Comparison of ENCODE assay signal across 16 cellular contexts in genomic region chr10:10785627-10786333, GRCh38.
A peak's percentile ranks its signal among the peaks of the same experiment; 100 is the strongest.
DNase-seq lines count a peak whose midpoint lies in the region; ATAC-seq, FAIRE-seq and TF ChIP-seq lines count a peak whose summit lies in the region.
"Had no signal": no experiment of that assay in that cellular context is flagged by ENCODE, and none has a peak within 500 bp of the region (broad histone marks: within the 10 kb centered on the region; RNA-seq: fewer than 3 reads in every experiment).

No MANE protein-coding gene starts in this region.

- no peak for TF ChIP-seq CTCF in HEK293 (tag by site-specific recombination; IDR thresholded peaks at IDR 0.05)

- H3K4me3 Mint-ChIP-seq in activated T-cell treated with anti-CD3 and anti-CD28 coated beads, Interleukin-2, amount 50 U/mL, for 24 hours, result no peak overlapping the region

- DNase-seq in SJSA1 (ENCODE audit: low read depth in 1 of 2, low spot score in 2 of 2), result peak; percentile 55 to 72
- peak; percentile 66 for DNase-seq in fibroblast of gingiva (ENCODE audit: low read depth)
- peak; percentile 90 for DNase-seq in renal cortical epithelial cell (ENCODE audit: low read depth)
- DNase-seq in urothelium cell line (ENCODE audit: low spot score), result no peak
- no peak for DNase-seq in activated T-cell treated with anti-CD3 and anti-CD28 coated beads, Interleukin-2, amount 50 U/mL, for 24 hours
- DNase-seq: Caco-2; erythroblast; left colon; MM.1S; NCI-H446 treated with DMSO at 0.1 percent for 48 hours; nucleus accumbens; SHP77 treated with DMSO at 0.1 percent for 48 hours; stimulated activated naive CD4-positive, alpha-beta T cell had no signal

- ATAC-seq in GM19351 (IDR thresholded peaks at IDR 0.05; ENCODE audit: unreplicated experiment), result no peak
- no peak for ATAC-seq in GM19467 (IDR thresholded peaks at IDR 0.05; ENCODE audit: unreplicated experiment)
- ATAC-seq: left colon had no signal

- H3K4me1 ChIP-seq in HEK293 (ENCODE audit: control insufficient read depth, insufficient read depth, low read length), result no peaks in the 10 kb centered on the region
- H3K4me1 ChIP-seq in SJSA1 (replicated peaks), result peaks cover 65% of the 10 kb centered on the region

- H3K36me3 ChIP-seq in HEK293 (ENCODE audit: control insufficient read depth in 2 of 2, insufficient read depth in 1 of 2, low read length in 2 of 2) (no peaks in the 10 kb centered on the region), SJSA1 (peaks cover 77% of the 10 kb centered on the region)

- no peaks in the 10 kb centered on the region for H3K9me3 ChIP-seq in HEK293 (ENCODE audit: control insufficient read depth, insufficient read depth, low read depth, low read length)
- no peaks in the 10 kb centered on the region for H3K9me3 ChIP-seq in SJSA1 (replicated peaks)

- H3K27ac ChIP-seq in HEK293 (ENCODE audit: extremely low read depth, low read depth, low read length) (no peak overlapping the region), SJSA1 (peak overlapping the region; percentile 90)

- no peak overlapping the region for H3K27ac Mint-ChIP-seq in activated T-cell treated with anti-CD3 and anti-CD28 coated beads, Interleukin-2, amount 50 U/mL, for 24 hours

- POLR2A ChIA-PET in HEK293 (lab: Yijun Ruan, JAX), result no interaction called here

- peaks cover 2% of the 10 kb centered on the region for H3K4me1 Mint-ChIP-seq in activated T-cell treated with anti-CD3 and anti-CD28 coated beads, Interleukin-2, amount 50 U/mL, for 24 hours (ENCODE audit: low read depth)

- H3K27me3 ChIP-seq in SJSA1 (replicated peaks), result no peaks in the 10 kb centered on the region

- H3K4me3 ChIP-seq in HEK293 (ENCODE audit: low read depth, low read length), result no peak overlapping the region
- H3K4me3 ChIP-seq in SJSA1, result no peak overlapping the region

- CTCF ChIA-PET in HEK293 (lab: Yijun Ruan, JAX), result interaction anchor here (0.7 kb wide), 1 partner anchor 295 kb away, joined by 3 read pairs; no protein-coding TSS in a partner anchor

- no peak for FAIRE-seq in urothelium cell line (lab: Jason Lieb, UNC)

- no peaks in the 10 kb centered on the region for H3K9me3 Mint-ChIP-seq in activated T-cell treated with anti-CD3 and anti-CD28 coated beads, Interleukin-2, amount 50 U/mL, for 24 hours

- H3K36me3 Mint-ChIP-seq in activated T-cell treated with anti-CD3 and anti-CD28 coated beads, Interleukin-2, amount 50 U/mL, for 24 hours (ENCODE audit: low read depth), result no peaks in the 10 kb centered on the region

- peaks cover 12% of the 10 kb centered on the region for H3K27me3 Mint-ChIP-seq in activated T-cell treated with anti-CD3 and anti-CD28 coated beads, Interleukin-2, amount 50 U/mL, for 24 hours

TF ChIP-seq in HEK293, 187 proteins besides CTCF, POLR2A, EP300 and RAD21:
- no peak for TF ChIP-seq ZNF292 (tag by site-specific recombination; IDR thresholded peaks at IDR 0.05; ENCODE audit: borderline replicate concordance, low read depth)
- TF ChIP-seq PRDM1 (tag by site-specific recombination; IDR thresholded peaks at IDR 0.05), result 0 out of 2 replicates have a peak, but pooled peaks have one; percentile 14
- TF ChIP-seq ZNF140 (tag by site-specific recombination; IDR thresholded peaks at IDR 0.05), result peak; percentile 59; the same call in 1 of the 2 replicates

Comparison
In these comparisons a context has a peak if more than half of its experiments do, and no peak if none do; other contexts are left out.
1. DNase-seq: peak in SJSA1 (2 of 2), fibroblast of gingiva (single experiment) and renal cortical epithelial cell (single experiment); none in urothelium cell line (single experiment) and activated T-cell treated with anti-CD3 and anti-CD28 coated beads, Interleukin-2, amount 50 U/mL, for 24 hours (single experiment).